ENCODE assay signal across 8 cellular contexts in the genomic region with DNA sequence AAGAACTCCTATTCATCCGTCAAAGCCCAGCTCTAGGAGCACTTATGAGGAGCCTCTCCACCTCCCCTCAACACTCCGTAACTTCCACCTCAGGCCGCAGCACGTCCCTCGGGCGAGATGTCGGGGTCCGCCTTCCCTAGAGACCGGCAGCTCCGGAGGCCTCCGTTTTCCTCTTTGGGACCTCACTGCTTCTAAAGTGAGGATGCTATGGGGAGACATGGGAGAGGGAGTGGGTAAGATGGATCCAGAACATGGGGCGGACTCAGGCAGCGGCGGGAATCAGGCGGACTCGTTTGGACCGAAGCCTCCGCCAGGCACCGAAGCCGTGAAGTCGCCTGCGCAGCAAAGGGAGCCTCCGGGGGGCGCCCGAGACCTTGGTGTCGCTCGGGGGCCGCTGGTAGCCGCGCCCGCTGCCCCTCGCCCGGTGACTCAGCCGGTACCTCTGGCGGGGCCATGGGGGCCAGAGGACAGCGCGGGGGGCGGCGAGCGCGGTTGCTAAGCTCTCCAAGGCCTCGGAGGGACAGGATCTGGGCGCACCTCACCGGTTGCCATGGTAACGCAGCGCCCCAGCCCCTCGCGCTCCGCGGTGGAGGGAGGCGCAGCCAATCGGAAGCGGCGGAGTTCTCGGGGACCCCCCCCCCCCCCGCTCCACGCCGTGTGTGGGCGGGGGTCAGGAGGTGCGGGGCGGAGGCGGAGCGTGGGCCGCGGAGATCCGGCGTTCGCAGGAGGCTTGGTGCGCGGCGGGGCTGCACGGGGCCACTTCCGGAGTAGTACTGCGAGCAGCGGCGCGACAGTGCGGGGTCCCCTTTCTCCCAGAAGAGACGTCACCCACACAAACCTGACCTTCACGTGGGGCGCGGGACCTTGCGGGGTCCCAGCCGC.
DNase-seq lines count a peak whose midpoint lies in the region; ATAC-seq and TF ChIP-seq lines count a peak whose summit lies in the region.

No MANE protein-coding gene starts in this region.

- no peak overlapping the region for H3K9ac ChIP-seq in muscle layer of colon (ENCODE audit: low read length)

- peaks cover 19% of the 10 kb centered on the region for H3K4me1 ChIP-seq in muscle layer of colon (ENCODE audit: insufficient read depth, low read length)

- DNase-seq in NCI-H2029 (lab: John Stamatoyannopoulos, UW) (peak; percentile 35), NCI-H2029 treated with DMSO at 0.1 percent for 48 hours (lab: John Stamatoyannopoulos, UW) (no peak), NCI-H69 (lab: John Stamatoyannopoulos, UW) (peak; percentile 74), activated T-cell treated with anti-CD3 and anti-CD28 coated beads for 1 hour (ENCODE audit: low read depth) (peak; percentile 65), epithelial cell of esophagus (ENCODE audit: low read depth) (peak; percentile 62)
- DNase-seq in stimulated activated naive CD4-positive, alpha-beta T cell (lab: John Stamatoyannopoulos, UW), result peak; percentile 62 to 85 (median 68)

- no peaks in the 10 kb centered on the region for H3K9me3 ChIP-seq in muscle layer of colon (ENCODE audit: low read length)

- H3K27me3 ChIP-seq in muscle layer of colon (ENCODE audit: control insufficient read depth in 1 of 2, insufficient read depth in 2 of 2, low read length in 2 of 2), result peaks cover 16 to 41% of the 10 kb centered on the region in 2 donors

- no peaks in the 10 kb centered on the region for H3K36me3 ChIP-seq in muscle layer of colon (ENCODE audit: insufficient read depth, low read length)

- peak overlapping the region; percentile 72 for H3K27ac ChIP-seq in muscle layer of colon (ENCODE audit: low read depth, low read length)

- no peak for ATAC-seq in GM19395 (IDR thresholded peaks at IDR 0.05; ENCODE audit: unreplicated experiment)

- TF ChIP-seq CTCF in epithelial cell of esophagus (IDR thresholded peaks at IDR 0.05; ENCODE audit: insufficient read depth, low read depth, low read length, missing control alignments), result peak; percentile 28

- H3K4me3 ChIP-seq in epithelial cell of esophagus (ENCODE audit: low read length) (peak overlapping the region; percentile 24), muscle layer of colon (ENCODE audit: low read depth in 1 of 2, low read length in 2 of 2) (peak overlapping the region; percentile 21 to 49)
